Comparison of ENCODE assay signal across 3 cellular contexts in the genomic region with DNA sequence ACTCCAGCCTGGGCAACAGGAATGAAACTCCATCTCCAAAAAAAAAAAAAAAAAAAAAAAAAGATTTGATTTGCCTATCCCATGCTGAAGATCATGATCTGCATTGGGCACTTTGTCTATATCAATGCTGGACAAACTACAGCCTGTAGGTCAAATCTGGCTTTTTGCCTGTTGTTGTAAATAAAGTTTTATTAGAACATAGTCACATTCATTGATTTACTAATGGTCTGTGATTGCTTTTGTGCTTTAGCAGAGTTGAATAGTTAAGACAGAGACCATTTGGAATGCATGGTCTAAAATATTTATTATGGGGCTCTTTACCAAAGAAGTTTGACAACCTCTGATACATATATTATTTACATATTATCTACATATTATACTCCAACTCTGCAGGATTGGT.
TF ChIP-seq lines count a peak whose summit lies in the region.

No MANE protein-coding gene starts in this region.

TF ChIP-seq in HepG2, 621 proteins besides CTCF, POLR2A, EP300 and RAD21:
- TF ChIP-seq, protein P1, sequence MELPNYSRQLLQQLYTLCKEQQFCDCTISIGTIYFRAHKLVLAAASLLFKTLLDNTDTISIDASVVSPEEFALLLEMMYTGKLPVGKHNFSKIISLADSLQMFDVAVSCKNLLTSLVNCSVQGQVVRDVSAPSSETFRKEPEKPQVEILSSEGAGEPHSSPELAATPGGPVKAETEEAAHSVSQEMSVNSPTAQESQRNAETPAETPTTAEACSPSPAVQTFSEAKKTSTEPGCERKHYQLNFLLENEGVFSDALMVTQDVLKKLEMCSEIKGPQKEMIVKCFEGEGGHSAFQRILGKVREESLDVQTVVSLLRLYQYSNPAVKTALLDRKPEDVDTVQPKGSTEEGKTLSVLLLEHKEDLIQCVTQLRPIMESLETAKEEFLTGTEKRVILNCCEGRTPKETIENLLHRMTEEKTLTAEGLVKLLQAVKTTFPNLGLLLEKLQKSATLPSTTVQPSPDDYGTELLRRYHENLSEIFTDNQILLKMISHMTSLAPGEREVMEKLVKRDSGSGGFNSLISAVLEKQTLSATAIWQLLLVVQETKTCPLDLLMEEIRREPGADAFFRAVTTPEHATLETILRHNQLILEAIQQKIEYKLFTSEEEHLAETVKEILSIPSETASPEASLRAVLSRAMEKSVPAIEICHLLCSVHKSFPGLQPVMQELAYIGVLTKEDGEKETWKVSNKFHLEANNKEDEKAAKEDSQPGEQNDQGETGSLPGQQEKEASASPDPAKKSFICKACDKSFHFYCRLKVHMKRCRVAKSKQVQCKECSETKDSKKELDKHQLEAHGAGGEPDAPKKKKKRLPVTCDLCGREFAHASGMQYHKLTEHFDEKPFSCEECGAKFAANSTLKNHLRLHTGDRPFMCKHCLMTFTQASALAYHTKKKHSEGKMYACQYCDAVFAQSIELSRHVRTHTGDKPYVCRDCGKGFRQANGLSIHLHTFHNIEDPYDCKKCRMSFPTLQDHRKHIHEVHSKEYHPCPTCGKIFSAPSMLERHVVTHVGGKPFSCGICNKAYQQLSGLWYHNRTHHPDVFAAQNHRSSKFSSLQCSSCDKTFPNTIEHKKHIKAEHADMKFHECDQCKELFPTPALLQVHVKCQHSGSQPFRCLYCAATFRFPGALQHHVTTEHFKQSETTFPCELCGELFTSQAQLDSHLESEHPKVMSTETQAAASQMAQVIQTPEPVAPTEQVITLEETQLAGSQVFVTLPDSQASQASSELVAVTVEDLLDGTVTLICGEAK (IDR thresholded peaks at IDR 0.05): peak; percentile 60
- TF ChIP-seq, protein P1 (CRISPR knock-in tag; IDR thresholded peaks at IDR 0.05): peak; percentile 79; the same call in 1 of the 2 replicates
- TF ChIP-seq ZNF446 (CRISPR knock-in tag; IDR thresholded peaks at IDR 0.05): no peak

TF ChIP-seq in HEK293, 187 proteins besides CTCF, POLR2A, EP300 and RAD21:
- TF ChIP-seq, protein P2, sequence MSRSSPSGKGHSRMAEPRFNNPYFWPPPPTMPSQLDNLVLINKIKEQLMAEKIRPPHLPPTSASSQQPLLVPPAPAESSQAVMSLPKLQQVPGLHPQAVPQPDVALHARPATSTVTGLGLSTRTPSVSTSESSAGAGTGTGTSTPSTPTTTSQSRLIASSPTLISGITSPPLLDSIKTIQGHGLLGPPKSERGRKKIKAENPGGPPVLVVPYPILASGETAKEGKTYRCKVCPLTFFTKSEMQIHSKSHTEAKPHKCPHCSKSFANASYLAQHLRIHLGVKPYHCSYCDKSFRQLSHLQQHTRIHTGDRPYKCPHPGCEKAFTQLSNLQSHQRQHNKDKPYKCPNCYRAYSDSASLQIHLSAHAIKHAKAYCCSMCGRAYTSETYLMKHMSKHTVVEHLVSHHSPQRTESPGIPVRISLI (tag by site-specific recombination; IDR thresholded peaks at IDR 0.05): 0 out of 2 replicates have a peak, but pooled peaks have one; percentile 55
- no peak for TF ChIP-seq ZNF664 (tag by site-specific recombination; IDR thresholded peaks at IDR 0.05)

TF ChIP-seq in K562, 482 proteins besides CTCF, POLR2A, EP300 and RAD21:
- TF ChIP-seq, protein P1 (IDR thresholded peaks at IDR 0.05): peak; percentile 84
- TF ChIP-seq, protein P1 (CRISPR knock-in tag; IDR thresholded peaks at IDR 0.05): no peak
- TF ChIP-seq, protein P3, sequence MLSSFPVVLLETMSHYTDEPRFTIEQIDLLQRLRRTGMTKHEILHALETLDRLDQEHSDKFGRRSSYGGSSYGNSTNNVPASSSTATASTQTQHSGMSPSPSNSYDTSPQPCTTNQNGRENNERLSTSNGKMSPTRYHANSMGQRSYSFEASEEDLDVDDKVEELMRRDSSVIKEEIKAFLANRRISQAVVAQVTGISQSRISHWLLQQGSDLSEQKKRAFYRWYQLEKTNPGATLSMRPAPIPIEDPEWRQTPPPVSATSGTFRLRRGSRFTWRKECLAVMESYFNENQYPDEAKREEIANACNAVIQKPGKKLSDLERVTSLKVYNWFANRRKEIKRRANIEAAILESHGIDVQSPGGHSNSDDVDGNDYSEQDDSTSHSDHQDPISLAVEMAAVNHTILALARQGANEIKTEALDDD (IDR thresholded peaks at IDR 0.05): no peak
- no peak for TF ChIP-seq ATF7 (IDR thresholded peaks at IDR 0.05)
- no peak for TF ChIP-seq BDP1 (IDR thresholded peaks at IDR 0.05; ENCODE audit: insufficient read depth, insufficient read length)
- no peak for TF ChIP-seq ZNF444 (CRISPR knock-in tag; IDR thresholded peaks at IDR 0.05)
- TF ChIP-seq ZNF212 (CRISPR knock-in tag; IDR thresholded peaks at IDR 0.05): no peak
- TF ChIP-seq ZC3H8 (IDR thresholded peaks at IDR 0.05): no peak
